ENCODE assay signal across 17 cellular contexts in genomic region chr18:23756590-23757540, GRCh38.
"Had no signal": no experiment of that assay in that cellular context is flagged by ENCODE, and none has a peak within 500 bp of the region (broad histone marks: within the 10 kb centered on the region; RNA-seq: fewer than 3 reads in every experiment).

No MANE protein-coding gene starts in this region.

- H3K4me1 Mint-ChIP-seq: activated CD4-positive, alpha-beta T cell treated with anti-CD3 and anti-CD28 coated beads, Interleukin-2, amount 10 ng/mL, durations not matched to agents 24 days and 14 days; immature natural killer cell had no signal

- H3K4me1 ChIP-seq: body of pancreas had no signal

- H3K36me3 ChIP-seq: tibial nerve had no signal

- ATAC-seq: activated CD8-positive, alpha-beta T cell treated with anti-CD3 and anti-CD28 coated beads for 36 hours; body of pancreas; natural killer cell treated with Interleukin-12 subunit alpha and Interleukin-12 subunit beta and Interleukin-15 and Interleukin-18, amount 100 ng/mL, for 72 hours; stimulated activated naive CD8-positive, alpha-beta T cell treated with anti-CD3 and anti-CD28 coated beads, Interleukin-15, Interleukin-2, amounts not matched to agents 100 U/mL and 50 U/mL, for 24 hours had no signal

- H3K36me3 Mint-ChIP-seq: immature natural killer cell; natural killer cell treated with Interleukin-12 subunit alpha and Interleukin-12 subunit beta and Interleukin-15 and Interleukin-18, amount 100 ng/mL, for 72 hours had no signal

- H3K27me3 Mint-ChIP-seq: progenitor cell of endocrine pancreas had no signal

- H3K27ac Mint-ChIP-seq: activated CD4-positive, alpha-beta T cell treated with anti-CD3 and anti-CD28 coated beads, Interleukin-2, amount 10 ng/mL, durations not matched to agents 24 days and 14 days; activated CD8-positive, alpha-beta T cell treated with anti-CD3 and anti-CD28 coated beads for 36 hours; activated naive CD4-positive, alpha-beta T cell treated with anti-CD3 and anti-CD28 coated beads for 36 hours; activated T-cell treated with anti-CD3 and anti-CD28 coated beads, Interleukin-2, amount 50 U/mL, for 24 hours; immature natural killer cell; natural killer cell treated with Interleukin-12 subunit alpha and Interleukin-12 subunit beta and Interleukin-15 and Interleukin-18, amount 100 ng/mL, for 72 hours; progenitor cell of endocrine pancreas had no signal

- H3K4me3 ChIP-seq: body of pancreas, tibial nerve, vagina had no signal

- H3K9me3 Mint-ChIP-seq: activated CD4-positive, alpha-beta T cell treated with anti-CD3 and anti-CD28 coated beads, Interleukin-2, amount 10 ng/mL, durations not matched to agents 24 days and 14 days; activated naive CD4-positive, alpha-beta T cell treated with anti-CD3 and anti-CD28 coated beads for 36 hours; activated T-cell treated with anti-CD3 and anti-CD28 coated beads, Interleukin-2, amount 50 U/mL, for 24 hours; immature natural killer cell; natural killer cell treated with Interleukin-12 subunit alpha and Interleukin-12 subunit beta and Interleukin-15 and Interleukin-18, amount 100 ng/mL, for 72 hours had no signal

- H3K27ac ChIP-seq: body of pancreas, vagina had no signal

- DNase-seq: activated CD4-positive, alpha-beta T cell treated with anti-CD3 and anti-CD28 coated beads, Interleukin-2, amount 10 ng/mL, durations not matched to agents 24 days and 14 days; activated CD8-positive, alpha-beta T cell treated with anti-CD3 and anti-CD28 coated beads for 36 hours; activated naive CD4-positive, alpha-beta T cell treated with anti-CD3 and anti-CD28 coated beads for 36 hours; activated T-cell treated with anti-CD3 and anti-CD28 coated beads, Interleukin-2, amount 50 U/mL, for 24 hours; body of pancreas; foreskin melanocyte; glutamatergic neuron; hippocampal formation; immature natural killer cell; stimulated activated naive CD8-positive, alpha-beta T cell treated with anti-CD3 and anti-CD28 coated beads, Interleukin-15, Interleukin-2, amounts not matched to agents 100 U/mL and 50 U/mL, for 24 hours; substantia nigra; T-helper 1 cell; T1000 had no signal

- H3K27me3 ChIP-seq: body of pancreas, tibial nerve, vagina had no signal

- H3K9me3 ChIP-seq: body of pancreas, tibial nerve, vagina had no signal

- H3K4me3 Mint-ChIP-seq: activated CD4-positive, alpha-beta T cell treated with anti-CD3 and anti-CD28 coated beads, Interleukin-2, amount 10 ng/mL, durations not matched to agents 24 days and 14 days; activated CD8-positive, alpha-beta T cell treated with anti-CD3 and anti-CD28 coated beads for 36 hours; activated naive CD4-positive, alpha-beta T cell treated with anti-CD3 and anti-CD28 coated beads for 36 hours; activated T-cell treated with anti-CD3 and anti-CD28 coated beads, Interleukin-2, amount 50 U/mL, for 24 hours; immature natural killer cell; natural killer cell treated with Interleukin-12 subunit alpha and Interleukin-12 subunit beta and Interleukin-15 and Interleukin-18, amount 100 ng/mL, for 72 hours had no signal
